In the genomic region with DNA sequence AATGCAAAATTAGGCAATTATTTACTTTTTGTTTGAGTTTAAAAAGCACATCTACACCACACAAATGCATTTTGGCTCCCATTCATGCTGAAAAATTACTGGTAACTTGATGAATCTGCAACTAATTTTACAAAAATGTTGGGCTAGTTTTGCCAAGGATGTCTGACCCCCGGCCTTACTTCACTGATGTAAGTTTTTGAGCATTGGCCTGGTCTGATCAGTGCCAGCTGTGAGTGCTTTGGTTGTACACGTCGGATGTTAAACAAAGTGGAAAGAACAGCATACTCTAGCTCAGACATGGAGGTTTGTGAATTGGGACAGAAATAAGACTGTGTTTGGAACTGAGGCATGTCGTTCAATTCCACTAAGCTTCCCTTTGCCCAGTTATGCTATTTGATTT, we compare ENCODE assay signal across 20 cellular contexts.
"Had no signal": no experiment of that assay in that cellular context is flagged by ENCODE, and none has a peak within 500 bp of the region (broad histone marks: within the 10 kb centered on the region; RNA-seq: fewer than 3 reads in every experiment).

No MANE protein-coding gene starts in this region.

- H3K27me3 Mint-ChIP-seq: memory B cell; natural killer cell treated with Interleukin-12 subunit alpha and Interleukin-12 subunit beta and Interleukin-15 and Interleukin-18, amount 100 ng/mL, for 72 hours; type B pancreatic cell had no signal

- ATAC-seq: heart left ventricle; natural killer cell treated with Interleukin-12 subunit alpha and Interleukin-12 subunit beta and Interleukin-15 and Interleukin-18, amount 100 ng/mL, for 72 hours had no signal

- H3K4me1 ChIP-seq: heart left ventricle, sigmoid colon, suprapubic skin had no signal

- H3K9me3 ChIP-seq: sigmoid colon, suprapubic skin had no signal

- H3K36me3 Mint-ChIP-seq: natural killer cell treated with Interleukin-12 subunit alpha and Interleukin-12 subunit beta and Interleukin-15 and Interleukin-18, amount 100 ng/mL, for 72 hours; type B pancreatic cell had no signal

- H3K4me3 ChIP-seq: heart left ventricle, sigmoid colon, suprapubic skin had no signal

- FAIRE-seq: frontal cortex had no signal

- H3K27ac ChIP-seq: epithelial cell of prostate, heart left ventricle, sigmoid colon, suprapubic skin had no signal

- H3K27ac Mint-ChIP-seq: activated T-helper 2 cell treated with anti-CD3 and anti-CD28 coated beads, Interferon-gamma antibody, Interleukin-2, Interleukin-4, amounts not matched to agents 10 μg/mL and 5 μg/mL and 100 μg/mL, durations not matched to agents 14 hours and 24 hours and 36 hours; memory B cell; natural killer cell treated with Interleukin-12 subunit alpha and Interleukin-12 subunit beta and Interleukin-15 and Interleukin-18, amount 100 ng/mL, for 72 hours; T-helper 2 cell treated with Interferon-gamma antibody and Interleukin-4, amounts not matched to agents 5 μg/mL and 100 μg/mL, for 36 hours; type B pancreatic cell had no signal

- H3K4me1 Mint-ChIP-seq: memory B cell had no signal

- H3K27me3 ChIP-seq: heart left ventricle, sigmoid colon, suprapubic skin had no signal

- H3K4me3 Mint-ChIP-seq: memory B cell; natural killer cell treated with Interleukin-12 subunit alpha and Interleukin-12 subunit beta and Interleukin-15 and Interleukin-18, amount 100 ng/mL, for 72 hours; T-helper 2 cell treated with Interferon-gamma antibody and Interleukin-4, amounts not matched to agents 5 μg/mL and 100 μg/mL, for 36 hours; type B pancreatic cell had no signal

- DNase-seq: activated CD4-positive, alpha-beta T cell treated with anti-CD3 and anti-CD28 coated beads, Interleukin-2, amount 50 U/mL, for 1 hour; activated naive CD4-positive, alpha-beta T cell treated with anti-CD3 and anti-CD28 coated beads, Interleukin-2, amount 50 U/mL, for 16 hours; activated T-cell treated with anti-CD3 and anti-CD28 coated beads for 4 hours; central memory CD4-positive, alpha-beta T cell; cortex of kidney; effector memory CD4-positive, alpha-beta T cell; heart left ventricle; islet precursor cell; sigmoid colon; stimulated activated CD4-positive, alpha-beta T cell treated with anti-CD3 and anti-CD28 coated beads, Interleukin-2, amount 100 ng/mL, for 48 hours; stimulated activated naive CD4-positive, alpha-beta T cell treated with Interleukin-2 at 50 U/mL for 16 hours; SW 1271 had no signal

- H3K36me3 ChIP-seq: heart left ventricle, sigmoid colon, suprapubic skin had no signal

- H3K9me3 Mint-ChIP-seq: type B pancreatic cell had no signal
